ENCODE assay signal across 10 cellular contexts in the genomic region with DNA sequence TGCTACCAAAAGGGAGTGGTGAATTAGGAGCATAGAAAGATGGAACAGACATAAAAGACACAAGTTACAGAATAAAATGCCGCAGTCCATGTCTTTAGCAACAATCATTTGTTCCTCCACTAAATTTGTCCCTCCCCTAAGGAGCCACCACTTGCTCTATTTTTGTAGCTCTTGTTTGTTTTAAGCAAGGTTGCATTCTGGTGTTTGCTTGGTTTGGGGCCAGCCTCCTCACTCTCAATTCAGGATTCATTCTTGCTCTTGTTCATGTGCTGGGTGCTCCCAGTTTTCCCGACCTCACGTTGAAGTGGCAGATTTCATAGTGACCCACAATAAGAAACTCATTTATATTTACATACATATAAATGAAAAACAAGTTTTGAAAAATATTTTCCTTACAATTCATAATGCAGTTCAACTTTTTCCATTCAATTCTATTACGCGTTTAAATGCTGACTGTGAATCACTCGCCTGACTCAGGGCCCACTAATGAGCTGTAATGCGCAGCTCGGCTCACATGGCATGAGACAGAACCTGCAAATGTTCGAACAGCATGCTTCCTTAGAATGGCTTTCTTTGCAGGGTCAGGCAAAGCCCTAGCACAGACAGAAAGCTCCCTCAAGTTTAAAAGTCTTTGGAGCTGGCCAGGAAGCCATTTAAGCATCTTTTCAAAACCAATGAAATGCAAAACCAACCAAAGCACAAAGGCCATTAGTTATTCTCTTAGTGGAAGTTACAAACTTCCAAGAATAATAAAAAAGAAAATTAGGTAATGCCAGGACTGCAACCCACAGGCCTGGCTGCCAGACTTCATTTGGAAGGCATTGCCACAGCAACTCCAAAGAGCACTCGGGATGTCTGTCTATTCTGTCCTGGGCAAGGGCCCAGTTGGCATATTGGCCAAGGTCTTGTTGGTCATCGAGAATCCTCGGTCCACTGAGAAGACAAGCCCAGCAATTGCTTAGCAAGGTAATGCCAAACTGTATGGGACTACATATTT. TPM values are rescaled to one million over a fixed set of nuclear protein-coding genes. Genes with fewer than 3 reads are reported as not detected.
DNase-seq lines count a peak whose midpoint lies in the region; ATAC-seq and TF ChIP-seq lines count a peak whose summit lies in the region.
"Had no signal": no experiment of that assay in that cellular context is flagged by ENCODE, and none has a peak within 500 bp of the region (broad histone marks: within the 10 kb centered on the region; RNA-seq: fewer than 3 reads in every experiment).

No MANE protein-coding gene starts in this region.

- peak overlapping the region; percentile 2 to 17 for H3K27ac ChIP-seq in tibial artery
- no peak overlapping the region for H3K27ac ChIP-seq in MM.1S (ENCODE audit: low read length)
- H3K27ac ChIP-seq: KMS-11 had no signal

- no peaks in the 10 kb centered on the region for H3K27me3 Mint-ChIP-seq in activated naive CD8-positive, alpha-beta T cell
- no peaks in the 10 kb centered on the region for H3K27me3 Mint-ChIP-seq in activated naive CD8-positive, alpha-beta T cell treated with anti-CD3 and anti-CD28 coated beads for 36 hours
- no peaks in the 10 kb centered on the region for H3K27me3 Mint-ChIP-seq in MCF 10A (ENCODE audit: insufficient read depth, unreplicated experiment)
- H3K27me3 Mint-ChIP-seq in stimulated activated memory B cell treated with anti-CD40 and anti-IgM and Interleukin-4, amounts not matched to agents 10 μg/mL and 1 μg/mL and 100 μg/mL, for 72 hours = no peaks in the 10 kb centered on the region
- H3K27me3 Mint-ChIP-seq: B cell had no signal

- no TSS peak for BruUV-seq in MCF 10A (replicated peaks; lab: Mats Ljungman, UMichigan)

- H4K20me1 ChIP-seq in MM.1S (ENCODE audit: insufficient read depth, low read length) = no peaks in the 10 kb centered on the region

- intact Hi-C loops in MCF 10A (cut with micrococcal nuclease) (no loop called here), tibial artery (cut with DNase I; ENCODE audit: low total_unique reads) (no loop called here)

- no peak overlapping the region for H2AFZ ChIP-seq in MM.1S (ENCODE audit: low read length)

- H3K4me2 ChIP-seq in MM.1S (ENCODE audit: low read depth, low read length) = no peak overlapping the region
- H3K4me2 ChIP-seq: KMS-11 had no signal

- no peak overlapping the region for H3K4me3 Mint-ChIP-seq in activated naive CD8-positive, alpha-beta T cell
- H3K4me3 Mint-ChIP-seq in activated naive CD8-positive, alpha-beta T cell treated with anti-CD3 and anti-CD28 coated beads for 36 hours = no peak overlapping the region
- no peak overlapping the region for H3K4me3 Mint-ChIP-seq in MCF 10A (ENCODE audit: unreplicated experiment)
- no peak overlapping the region for H3K4me3 Mint-ChIP-seq in stimulated activated memory B cell treated with anti-CD40 and anti-IgM and Interleukin-4, amounts not matched to agents 10 μg/mL and 1 μg/mL and 100 μg/mL, for 72 hours
- H3K4me3 Mint-ChIP-seq: B cell had no signal

- ATAC-seq in stimulated activated memory B cell treated with anti-CD40 and anti-IgM and Interleukin-4, amounts not matched to agents 10 μg/mL and 1 μg/mL and 100 μg/mL, for 72 hours = no peak
- ATAC-seq in HG02970 (IDR thresholded peaks at IDR 0.05; ENCODE audit: low FRiP score, unreplicated experiment) = no peak

- no peaks in the 10 kb centered on the region for H3K79me2 ChIP-seq in MM.1S (ENCODE audit: low read length)

- no peaks in the 10 kb centered on the region for H3K9me3 Mint-ChIP-seq in activated naive CD8-positive, alpha-beta T cell (ENCODE audit: low read depth)
- H3K9me3 Mint-ChIP-seq in activated naive CD8-positive, alpha-beta T cell treated with anti-CD3 and anti-CD28 coated beads for 36 hours = peaks cover 5% of the 10 kb centered on the region
- no peaks in the 10 kb centered on the region for H3K9me3 Mint-ChIP-seq in MCF 10A (ENCODE audit: unreplicated experiment)
- peaks cover 5% of the 10 kb centered on the region for H3K9me3 Mint-ChIP-seq in stimulated activated memory B cell treated with anti-CD40 and anti-IgM and Interleukin-4, amounts not matched to agents 10 μg/mL and 1 μg/mL and 100 μg/mL, for 72 hours

- H3K9ac ChIP-seq in MM.1S (ENCODE audit: low read length) = no peak overlapping the region
- H3K9ac ChIP-seq: KMS-11 had no signal

- H3K4me1 ChIP-seq in tibial artery (peaks cover 0 to 15% (median 7%) of the 10 kb centered on the region in 4 donors), MM.1S (ENCODE audit: low read length) (no peaks in the 10 kb centered on the region)

- H3K36me3 ChIP-seq in tibial artery = no peaks in the 10 kb centered on the region
- H3K36me3 ChIP-seq in MM.1S (replicated peaks; ENCODE audit: insufficient read depth, low read length) = no peaks in the 10 kb centered on the region

- peaks cover 10% of the 10 kb centered on the region for H3K36me3 Mint-ChIP-seq in activated naive CD8-positive, alpha-beta T cell
- H3K36me3 Mint-ChIP-seq in activated naive CD8-positive, alpha-beta T cell treated with anti-CD3 and anti-CD28 coated beads for 36 hours = peaks cover 19% of the 10 kb centered on the region
- no peaks in the 10 kb centered on the region for H3K36me3 Mint-ChIP-seq in MCF 10A (ENCODE audit: insufficient read depth, unreplicated experiment)
- H3K36me3 Mint-ChIP-seq in stimulated activated memory B cell treated with anti-CD40 and anti-IgM and Interleukin-4, amounts not matched to agents 10 μg/mL and 1 μg/mL and 100 μg/mL, for 72 hours = peaks cover 10% of the 10 kb centered on the region

- TF ChIP-seq CTCF in MCF 10A (IDR thresholded peaks at IDR 0.05; ENCODE audit: unreplicated experiment) (no peak), tibial artery (IDR thresholded peaks at IDR 0.05) (no peak), MM.1S (IDR thresholded peaks at IDR 0.05; ENCODE audit: low read length) (no peak)

- no peak overlapping the region for H3K4me3 ChIP-seq in tibial artery
- no peak overlapping the region for H3K4me3 ChIP-seq in MM.1S (ENCODE audit: low read length)

- no peaks in the 10 kb centered on the region for H3K9me2 ChIP-seq in MM.1S (replicated peaks; ENCODE audit: insufficient read depth, low read length)

- H3K27ac Mint-ChIP-seq in activated naive CD8-positive, alpha-beta T cell = peak overlapping the region; percentile 58
- H3K27ac Mint-ChIP-seq in activated naive CD8-positive, alpha-beta T cell treated with anti-CD3 and anti-CD28 coated beads for 36 hours = no peak overlapping the region
- H3K27ac Mint-ChIP-seq in MCF 10A (ENCODE audit: low read depth, unreplicated experiment) = peak overlapping the region; percentile 72
- no peak overlapping the region for H3K27ac Mint-ChIP-seq in stimulated activated memory B cell treated with anti-CD40 and anti-IgM and Interleukin-4, amounts not matched to agents 10 μg/mL and 1 μg/mL and 100 μg/mL, for 72 hours
- H3K27ac Mint-ChIP-seq: B cell had no signal

- POLR2A ChIA-PET in MCF 10A (lab: Yijun Ruan, JAX) = interaction anchor here (0.7 to 2.2 kb wide), 16 partner anchors 9 to 662 kb away, joined by 3 to 7 read pairs (median 4); partner anchors contain the start of gene RETREG1

- DNase-seq in activated naive CD8-positive, alpha-beta T cell treated with anti-CD3 and anti-CD28 coated beads for 36 hours = no peak
- DNase-seq in MCF 10A (ENCODE audit: unreplicated experiment) (peak; percentile 73), iPS-NIHi11 (ENCODE audit: low spot score) (peak; percentile 34), tibial artery (peak; percentile 57 to 74), MM.1S (no peak)

- CTCF ChIA-PET in MCF 10A (lab: Yijun Ruan, JAX) = interaction anchor here (0.5 to 1.7 kb wide), 8 partner anchors 9 to 88 kb away, joined by 3 to 4 read pairs (median 3); no protein-coding TSS in a partner anchor

- H3K27me3 ChIP-seq in tibial artery (no peaks in the 10 kb centered on the region), MM.1S (replicated peaks; ENCODE audit: insufficient read depth, low read length) (no peaks in the 10 kb centered on the region)

- H3K4me1 Mint-ChIP-seq in activated naive CD8-positive, alpha-beta T cell (ENCODE audit: low read depth) = peaks cover 44% of the 10 kb centered on the region
- H3K4me1 Mint-ChIP-seq in activated naive CD8-positive, alpha-beta T cell treated with anti-CD3 and anti-CD28 coated beads for 36 hours = peaks cover 24% of the 10 kb centered on the region
- H3K4me1 Mint-ChIP-seq in MCF 10A (ENCODE audit: insufficient read depth, unreplicated experiment) = peaks cover 15% of the 10 kb centered on the region
- peaks cover 6% of the 10 kb centered on the region for H3K4me1 Mint-ChIP-seq in stimulated activated memory B cell treated with anti-CD40 and anti-IgM and Interleukin-4, amounts not matched to agents 10 μg/mL and 1 μg/mL and 100 μg/mL, for 72 hours

- no peaks in the 10 kb centered on the region for H3K9me3 ChIP-seq in tibial artery
- no peaks in the 10 kb centered on the region for H3K9me3 ChIP-seq in MM.1S (replicated peaks; ENCODE audit: insufficient read depth, low read length)

- H3F3A ChIP-seq in MM.1S (ENCODE audit: insufficient read depth, low read length) = no peaks in the 10 kb centered on the region

RNA-seq across cellular contexts. Expression of gene RETREG1, which starts 41.7 kb away (rescaled TPM):
- total RNA-seq in activated naive CD8-positive, alpha-beta T cell treated with anti-CD3 and anti-CD28 coated beads for 36 hours = 10 to 100 TPM; 25.1 to 27.3 TPM
- 4.9 and 5.3 TPM in 2 replicates for total RNA-seq in MCF 10A (2022)

Comparison
In these comparisons a context has a peak if more than half of its experiments do, and no peak if none do; other contexts are left out.
1. H3K27ac Mint-ChIP-seq: peak in activated naive CD8-positive, alpha-beta T cell (single experiment) and MCF 10A (single experiment); none in activated naive CD8-positive, alpha-beta T cell treated with anti-CD3 and anti-CD28 coated beads for 36 hours (single experiment) and stimulated activated memory B cell treated with anti-CD40 and anti-IgM and Interleukin-4, amounts not matched to agents 10 μg/mL and 1 μg/mL and 100 μg/mL, for 72 hours (single experiment).
2. DNase-seq: peak in MCF 10A (single experiment), iPS-NIHi11 (single experiment) and tibial artery (2 of 2); none in activated naive CD8-positive, alpha-beta T cell treated with anti-CD3 and anti-CD28 coated beads for 36 hours (single experiment) and MM.1S (single experiment).